ENCODE assay signal across 10 cellular contexts in the genomic region with DNA sequence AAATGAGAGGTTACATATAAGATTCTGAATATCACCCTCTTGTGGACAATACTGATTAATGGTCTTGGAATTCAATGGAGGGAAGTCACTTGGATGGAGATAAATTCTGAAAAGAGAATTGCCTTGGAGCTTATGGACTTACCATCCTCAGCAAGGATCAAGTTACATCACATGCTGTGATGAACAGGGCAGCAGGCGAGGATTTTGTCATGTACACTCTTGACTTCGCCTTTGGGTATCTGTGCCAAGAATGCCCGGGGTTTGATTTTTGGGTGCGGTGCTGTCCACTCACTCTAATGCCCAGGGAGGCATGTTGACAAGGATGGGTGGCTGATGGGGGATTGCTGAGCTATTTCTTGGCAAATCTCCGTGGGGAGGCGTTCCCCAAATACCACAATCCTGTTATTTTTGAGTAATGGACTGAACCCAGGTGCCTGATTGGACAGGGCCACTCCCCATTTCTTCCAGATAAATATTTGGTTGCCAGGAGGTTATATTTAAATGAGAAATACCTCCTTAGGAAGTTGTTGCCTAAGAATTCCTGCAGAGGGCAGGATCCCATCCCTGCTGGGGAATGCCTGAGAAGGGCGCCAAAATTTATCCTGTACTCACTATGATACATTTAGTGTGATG.
A peak's percentile ranks its signal among the peaks of the same experiment; 100 is the strongest.
DNase-seq lines count a peak whose midpoint lies in the region; ATAC-seq, FAIRE-seq and TF ChIP-seq lines count a peak whose summit lies in the region.
"Had no signal": no experiment of that assay in that cellular context is flagged by ENCODE, and none has a peak within 500 bp of the region (broad histone marks: within the 10 kb centered on the region; RNA-seq: fewer than 3 reads in every experiment).

No MANE protein-coding gene starts in this region.

- TF ChIP-seq RAD21 in HepG2 (CRISPR knock-in tag; IDR thresholded peaks at IDR 0.05) = no peak

- H3K4me3 ChIP-seq in HepG2 (replicated peaks in 1 of 3; ENCODE audit: insufficient read depth in 1 of 3, low read depth in 2 of 3, low read length in 3 of 3) (no peak overlapping the region), right lobe of liver (no peak overlapping the region), PC-9 (no peak overlapping the region), fibroblast of villous mesenchyme (ENCODE audit: low read depth, low read length) (no peak overlapping the region), sigmoid colon (no peak overlapping the region)
- no peak overlapping the region for H3K4me3 ChIP-seq in CD8-positive, alpha-beta T cell (ENCODE audit: low read depth, low read length)

- no peak overlapping the region for H3K27ac ChIP-seq in HepG2 (ENCODE audit: extremely low read length, insufficient read depth, low read length)
- no peak overlapping the region for H3K27ac ChIP-seq in right lobe of liver
- H3K27ac ChIP-seq in PC-9 = no peak overlapping the region
- no peak overlapping the region for H3K27ac ChIP-seq in CD8-positive, alpha-beta T cell (ENCODE audit: low read depth, low read length)
- H3K27ac ChIP-seq in sigmoid colon = no peak overlapping the region

- 35% methylated on average over 6 of the region's 7 CpGs for WGBS in HepG2 (ENCODE audit: low lambda C conversion rate)
- 70% methylated on average over 2 of the region's 7 CpGs for WGBS in right lobe of liver (ENCODE audit: insufficient coverage, low coverage, low lambda C conversion rate, missing lambda C conversion rate)
- 83 to 95% methylated on average over 7 of the region's 7 CpGs for WGBS in sigmoid colon, 2 donors

- no peaks in the 10 kb centered on the region for H3K27me3 Mint-ChIP-seq in CD8-positive, alpha-beta T cell (ENCODE audit: low read depth)

- H3K9me3 ChIP-seq in HepG2 (ENCODE audit: low read length) = no peaks in the 10 kb centered on the region
- H3K9me3 ChIP-seq in right lobe of liver = no peaks in the 10 kb centered on the region
- H3K9me3 ChIP-seq in PC-9 (ENCODE audit: insufficient read depth, low read depth) = peaks cover 47% of the 10 kb centered on the region
- no peaks in the 10 kb centered on the region for H3K9me3 ChIP-seq in CD8-positive, alpha-beta T cell (ENCODE audit: low read length)
- H3K9me3 ChIP-seq in sigmoid colon = no peaks in the 10 kb centered on the region

- ATAC-seq in HepG2 (no peak; the same call in 2 of the 3 replicates), right lobe of liver (no peak), GM21447 (IDR thresholded peaks at IDR 0.05; ENCODE audit: unreplicated experiment) (no peak)
- no peak for ATAC-seq in CD8-positive, alpha-beta T cell

- H3K27ac Mint-ChIP-seq in CD8-positive, alpha-beta T cell = no peak overlapping the region

- H4K20me1 ChIP-seq in HepG2 (ENCODE audit: insufficient read depth, low read length) (no peaks in the 10 kb centered on the region), PC-9 (ENCODE audit: insufficient read depth) (no peaks in the 10 kb centered on the region)

- H3K9me2 ChIP-seq in PC-9 (ENCODE audit: insufficient read depth) = no peaks in the 10 kb centered on the region

- intact Hi-C loops in HepG2 (cut with micrococcal nuclease; ENCODE audit: unreplicated experiment) (no loop called here), right lobe of liver (cut with DNase I) (no loop called here), PC-9 (cut with micrococcal nuclease; ENCODE audit: unreplicated experiment) (no loop called here), sigmoid colon (cut with DNase I) (no loop called here)
- intact Hi-C loops in CD8-positive, alpha-beta T cell (cut with DNase I, micrococcal nuclease) = loop anchor here in 1 of 2 experiments (10.0 kb wide), 1 partner anchor 1057 kb away; a partner anchor contains a TSS

- H3K36me3 ChIP-seq in HepG2 (replicated peaks in 1 of 2; ENCODE audit: control insufficient read depth in 1 of 2, insufficient read depth in 2 of 2, low read length in 2 of 2) (no peaks in the 10 kb centered on the region), right lobe of liver (no peaks in the 10 kb centered on the region), PC-9 (ENCODE audit: low read depth) (0 out of 2 replicates have a peak, but pooled peaks cover 3% of the 10 kb centered on the region), sigmoid colon (no peaks in the 10 kb centered on the region)
- no peaks in the 10 kb centered on the region for H3K36me3 ChIP-seq in CD8-positive, alpha-beta T cell (ENCODE audit: insufficient read depth, low read length)

- no peaks in the 10 kb centered on the region for H3K79me2 ChIP-seq in HepG2 (ENCODE audit: insufficient read depth, low read length)
- no peaks in the 10 kb centered on the region for H3K79me2 ChIP-seq in PC-9 (ENCODE audit: low read depth)

- H3K4me2 ChIP-seq in HepG2 (ENCODE audit: low read depth, low read length) = no peak overlapping the region
- H3K4me2 ChIP-seq in PC-9 = no peak overlapping the region

- no peak for TF ChIP-seq POLR2A in HepG2 (IDR thresholded peaks at IDR 0.05; ENCODE audit: insufficient read depth in 1 of 2, low read depth in 2 of 2, low read length in 2 of 2)
- no peak for TF ChIP-seq POLR2A in right lobe of liver (IDR thresholded peaks at IDR 0.05)
- no peak for TF ChIP-seq POLR2A in sigmoid colon (IDR thresholded peaks at IDR 0.05)

- no peak for FAIRE-seq in HepG2 (lab: Jason Lieb, UNC)

- in situ Hi-C loops in HepG2 (cut with HindIII; ENCODE audit: extremely low pct_ligation_motif_present, low pct_unique_long_range_greater_than_20kb) = no loop called here

- BruUV-seq in HepG2 (replicated peaks; lab: Mats Ljungman, UMichigan) (no TSS peak), PC-9 (replicated peaks; lab: Mats Ljungman, UMichigan) (no TSS peak)

- H3K27me3 ChIP-seq in HepG2 (ENCODE audit: control insufficient read depth in 1 of 2, insufficient read depth in 2 of 2, low read length in 2 of 2) (no peaks in the 10 kb centered on the region), right lobe of liver (no peaks in the 10 kb centered on the region), PC-9 (ENCODE audit: insufficient read depth, low read depth) (no peaks in the 10 kb centered on the region), sigmoid colon (no peaks in the 10 kb centered on the region)
- no peaks in the 10 kb centered on the region for H3K27me3 ChIP-seq in CD8-positive, alpha-beta T cell (ENCODE audit: insufficient read depth, low read length)

- no peak overlapping the region for H3K4me3 Mint-ChIP-seq in CD8-positive, alpha-beta T cell

- H3K9ac ChIP-seq in HepG2 (ENCODE audit: insufficient read depth, low read depth, low read length) = no peak overlapping the region

- no peaks in the 10 kb centered on the region for H3K9me3 Mint-ChIP-seq in CD8-positive, alpha-beta T cell

- POLR2A ChIA-PET in HepG2 (lab: Yijun Ruan, JAX) = no interaction called here
- POLR2A ChIA-PET in PC-9 (lab: Charles Lee; ENCODE audit: unreplicated experiment) = no interaction called here
- POLR2A ChIA-PET in CD8-positive, alpha-beta T cell (lab: Charles Lee) = interaction anchor here (0.5 kb wide), 1 partner anchor 136 kb away, joined by 3 read pairs; no protein-coding TSS in a partner anchor

- H3K4me1 Mint-ChIP-seq in CD8-positive, alpha-beta T cell (ENCODE audit: low read depth) = peaks cover 7% of the 10 kb centered on the region

- no peak for TF ChIP-seq EP300 in HepG2 (IDR thresholded peaks at IDR 0.05; ENCODE audit: low read depth in 2 of 2, low read length in 2 of 2)
- no peak for TF ChIP-seq EP300 in HepG2 (CRISPR knock-in tag; IDR thresholded peaks at IDR 0.05; ENCODE audit: borderline replicate concordance)
- TF ChIP-seq EP300 in sigmoid colon (IDR thresholded peaks at IDR 0.05) = no peak

- H3F3A ChIP-seq in PC-9 (ENCODE audit: insufficient read depth, low read depth) = no peaks in the 10 kb centered on the region

- no peaks in the 10 kb centered on the region for H3K36me3 Mint-ChIP-seq in CD8-positive, alpha-beta T cell

- peak; percentile 2 for DNase-seq in HepG2 (ENCODE audit: low spot score)
- DNase-seq in right lobe of liver = no peak
- peak; percentile 49 to 62 for DNase-seq in PC-9
- DNase-seq in fibroblast of villous mesenchyme (ENCODE audit: low read depth) = no peak
- DNase-seq in CD8-positive, alpha-beta T cell = no peak
- no peak for DNase-seq in activated naive CD4-positive, alpha-beta T cell (lab: John Stamatoyannopoulos, UW)
- DNase-seq in sigmoid colon = no peak
- DNase-seq: effector memory CD4-positive, alpha-beta T cell; Right ventricle myocardium superior had no signal

- H2AFZ ChIP-seq in HepG2 (ENCODE audit: low read length) (no peak overlapping the region), PC-9 (no peak overlapping the region)

- H3K4me1 ChIP-seq in HepG2 (ENCODE audit: insufficient read depth, low read length) (no peaks in the 10 kb centered on the region), right lobe of liver (no peaks in the 10 kb centered on the region), PC-9 (replicated peaks; ENCODE audit: insufficient read depth) (no peaks in the 10 kb centered on the region), sigmoid colon (peaks cover 0 to 9% (median 0%) of the 10 kb centered on the region in 4 donors)
- no peaks in the 10 kb centered on the region for H3K4me1 ChIP-seq in CD8-positive, alpha-beta T cell (ENCODE audit: insufficient read depth, low read length)

- CTCF ChIA-PET in HepG2 (lab: Yijun Ruan, JAX; ENCODE audit: low intra/inter-chr PET ratio, low total read pairs) = no interaction called here
- CTCF ChIA-PET in PC-9 (lab: Charles Lee) = interaction anchor here (0.6 to 1.0 kb wide), 2 partner anchors 37 to 125 kb away, joined by 3 to 5 read pairs; no protein-coding TSS in a partner anchor
- CTCF ChIA-PET in CD8-positive, alpha-beta T cell (lab: Charles Lee) = interaction anchor here (1.9 kb wide), 1 partner anchor 680 kb away, joined by 7 read pairs; no protein-coding TSS in a partner anchor

- no peak for TF ChIP-seq CTCF in HepG2 (CRISPR knock-in tag; IDR thresholded peaks at IDR 0.05)
- peak in 1 of 4 donors; percentile 6 for TF ChIP-seq CTCF in right lobe of liver (IDR thresholded peaks at IDR 0.05)
- TF ChIP-seq CTCF in PC-9 (conservative IDR thresholded peaks at IDR 0.05) = no peak
- peak; percentile 48 for TF ChIP-seq CTCF in fibroblast of villous mesenchyme (IDR thresholded peaks at IDR 0.05; ENCODE audit: insufficient read depth, low read depth, low read length)
- no peak for TF ChIP-seq CTCF in CD8-positive, alpha-beta T cell (IDR thresholded peaks at IDR 0.05)
- no peak for TF ChIP-seq CTCF in sigmoid colon (IDR thresholded peaks at IDR 0.05)

TF ChIP-seq in HepG2, 621 proteins besides CTCF, POLR2A, EP300 and RAD21 (continues in another document):
- TF ChIP-seq, protein P1, sequence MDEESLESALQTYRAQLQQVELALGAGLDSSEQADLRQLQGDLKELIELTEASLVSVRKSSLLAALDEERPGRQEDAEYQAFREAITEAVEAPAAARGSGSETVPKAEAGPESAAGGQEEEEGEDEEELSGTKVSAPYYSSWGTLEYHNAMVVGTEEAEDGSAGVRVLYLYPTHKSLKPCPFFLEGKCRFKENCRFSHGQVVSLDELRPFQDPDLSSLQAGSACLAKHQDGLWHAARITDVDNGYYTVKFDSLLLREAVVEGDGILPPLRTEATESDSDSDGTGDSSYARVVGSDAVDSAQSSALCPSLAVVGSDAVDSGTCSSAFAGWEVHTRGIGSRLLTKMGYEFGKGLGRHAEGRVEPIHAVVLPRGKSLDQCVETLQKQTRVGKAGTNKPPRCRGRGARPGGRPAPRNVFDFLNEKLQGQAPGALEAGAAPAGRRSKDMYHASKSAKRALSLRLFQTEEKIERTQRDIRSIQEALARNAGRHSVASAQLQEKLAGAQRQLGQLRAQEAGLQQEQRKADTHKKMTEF (CRISPR knock-in tag; IDR thresholded peaks at IDR 0.05) = no peak
- TF ChIP-seq RBFOX2 (IDR thresholded peaks at IDR 0.05; ENCODE audit: low read depth, low read length) = no peak

Comparison
In these comparisons a context has a peak if more than half of its experiments do, and no peak if none do; other contexts are left out.
1. DNase-seq: peak in HepG2 (single experiment) and PC-9 (2 of 2); none in right lobe of liver (0 of 3), fibroblast of villous mesenchyme (single experiment), CD8-positive, alpha-beta T cell (0 of 7), activated naive CD4-positive, alpha-beta T cell (0 of 4) and sigmoid colon (single experiment).